In the genomic region with DNA sequence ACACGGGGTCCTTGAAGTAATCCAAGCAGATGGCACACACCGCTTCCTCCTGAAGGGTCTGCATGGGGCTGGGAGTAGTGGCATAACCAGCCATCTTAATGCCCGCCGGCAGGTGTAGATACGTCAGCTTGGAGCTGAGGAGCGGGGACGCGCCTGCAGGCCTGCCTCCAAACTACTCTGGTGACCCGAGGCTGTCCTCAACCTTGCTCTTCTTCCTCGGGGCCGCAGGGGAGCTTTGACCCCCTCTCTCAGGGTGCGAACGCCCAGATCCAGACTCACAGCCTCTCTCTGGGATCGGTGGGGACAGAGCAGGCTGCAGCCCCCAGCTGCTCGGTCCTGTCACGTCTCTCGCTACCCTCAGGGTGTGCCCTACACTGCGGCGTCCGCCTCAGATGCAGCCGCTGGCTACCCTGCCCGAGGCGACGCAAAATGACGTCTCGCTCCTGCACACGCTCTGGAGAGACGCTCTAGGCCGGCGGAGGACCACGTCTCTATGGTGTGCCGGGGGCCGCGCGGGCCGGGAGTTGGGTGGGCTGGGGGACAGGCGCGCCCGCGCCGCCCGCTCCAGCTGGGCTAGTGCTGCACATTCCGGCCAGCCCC, we compare ENCODE assay signal across 2 cellular contexts.
TF ChIP-seq lines count a peak whose summit lies in the region.

A gene (minus strand): TSS at position 424 of the 600 bp plus-strand sequence. CDS start 330 bp downstream, at position 94.

TF ChIP-seq in WTC11, 78 proteins besides CTCF, POLR2A, EP300 and RAD21 (continued from another document and continues in another):
- TF ChIP-seq, protein P1, sequence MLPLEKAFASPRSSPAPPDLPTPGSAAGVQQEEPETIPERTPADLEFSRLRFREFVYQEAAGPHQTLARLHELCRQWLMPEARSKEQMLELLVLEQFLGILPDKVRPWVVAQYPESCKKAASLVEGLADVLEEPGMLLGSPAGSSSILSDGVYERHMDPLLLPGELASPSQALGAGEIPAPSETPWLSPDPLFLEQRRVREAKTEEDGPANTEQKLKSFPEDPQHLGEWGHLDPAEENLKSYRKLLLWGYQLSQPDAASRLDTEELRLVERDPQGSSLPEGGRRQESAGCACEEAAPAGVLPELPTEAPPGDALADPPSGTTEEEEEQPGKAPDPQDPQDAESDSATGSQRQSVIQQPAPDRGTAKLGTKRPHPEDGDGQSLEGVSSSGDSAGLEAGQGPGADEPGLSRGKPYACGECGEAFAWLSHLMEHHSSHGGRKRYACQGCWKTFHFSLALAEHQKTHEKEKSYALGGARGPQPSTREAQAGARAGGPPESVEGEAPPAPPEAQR (CRISPR knock-in tag; IDR thresholded peaks at IDR 0.05) = no peak
- TF ChIP-seq NFYB (CRISPR knock-in tag; conservative IDR thresholded peaks at IDR 0.05; ENCODE audit: low read depth) (no peak), TCF7 (CRISPR knock-in tag; IDR thresholded peaks at IDR 0.05; ENCODE audit: low read depth) (no peak), ZNF219 (CRISPR knock-in tag; IDR thresholded peaks at IDR 0.05; ENCODE audit: borderline replicate concordance) (no peak), TEAD4 (CRISPR knock-in tag; IDR thresholded peaks at IDR 0.05) (no peak), ZNF232 (CRISPR knock-in tag; IDR thresholded peaks at IDR 0.05) (no peak; the same call in 1 of the 2 replicates), CREB1 (CRISPR knock-in tag; IDR thresholded peaks at IDR 0.05) (peak; percentile 91), SOX15 (CRISPR knock-in tag; IDR thresholded peaks at IDR 0.05) (no peak)
- TF ChIP-seq, protein P2, sequence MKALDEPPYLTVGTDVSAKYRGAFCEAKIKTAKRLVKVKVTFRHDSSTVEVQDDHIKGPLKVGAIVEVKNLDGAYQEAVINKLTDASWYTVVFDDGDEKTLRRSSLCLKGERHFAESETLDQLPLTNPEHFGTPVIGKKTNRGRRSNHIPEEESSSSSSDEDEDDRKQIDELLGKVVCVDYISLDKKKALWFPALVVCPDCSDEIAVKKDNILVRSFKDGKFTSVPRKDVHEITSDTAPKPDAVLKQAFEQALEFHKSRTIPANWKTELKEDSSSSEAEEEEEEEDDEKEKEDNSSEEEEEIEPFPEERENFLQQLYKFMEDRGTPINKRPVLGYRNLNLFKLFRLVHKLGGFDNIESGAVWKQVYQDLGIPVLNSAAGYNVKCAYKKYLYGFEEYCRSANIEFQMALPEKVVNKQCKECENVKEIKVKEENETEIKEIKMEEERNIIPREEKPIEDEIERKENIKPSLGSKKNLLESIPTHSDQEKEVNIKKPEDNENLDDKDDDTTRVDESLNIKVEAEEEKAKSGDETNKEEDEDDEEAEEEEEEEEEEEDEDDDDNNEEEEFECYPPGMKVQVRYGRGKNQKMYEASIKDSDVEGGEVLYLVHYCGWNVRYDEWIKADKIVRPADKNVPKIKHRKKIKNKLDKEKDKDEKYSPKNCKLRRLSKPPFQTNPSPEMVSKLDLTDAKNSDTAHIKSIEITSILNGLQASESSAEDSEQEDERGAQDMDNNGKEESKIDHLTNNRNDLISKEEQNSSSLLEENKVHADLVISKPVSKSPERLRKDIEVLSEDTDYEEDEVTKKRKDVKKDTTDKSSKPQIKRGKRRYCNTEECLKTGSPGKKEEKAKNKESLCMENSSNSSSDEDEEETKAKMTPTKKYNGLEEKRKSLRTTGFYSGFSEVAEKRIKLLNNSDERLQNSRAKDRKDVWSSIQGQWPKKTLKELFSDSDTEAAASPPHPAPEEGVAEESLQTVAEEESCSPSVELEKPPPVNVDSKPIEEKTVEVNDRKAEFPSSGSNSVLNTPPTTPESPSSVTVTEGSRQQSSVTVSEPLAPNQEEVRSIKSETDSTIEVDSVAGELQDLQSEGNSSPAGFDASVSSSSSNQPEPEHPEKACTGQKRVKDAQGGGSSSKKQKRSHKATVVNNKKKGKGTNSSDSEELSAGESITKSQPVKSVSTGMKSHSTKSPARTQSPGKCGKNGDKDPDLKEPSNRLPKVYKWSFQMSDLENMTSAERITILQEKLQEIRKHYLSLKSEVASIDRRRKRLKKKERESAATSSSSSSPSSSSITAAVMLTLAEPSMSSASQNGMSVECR (CRISPR knock-in tag; IDR thresholded peaks at IDR 0.05; ENCODE audit: borderline replicate concordance) = peak; percentile 94
- TF ChIP-seq, protein P3, sequence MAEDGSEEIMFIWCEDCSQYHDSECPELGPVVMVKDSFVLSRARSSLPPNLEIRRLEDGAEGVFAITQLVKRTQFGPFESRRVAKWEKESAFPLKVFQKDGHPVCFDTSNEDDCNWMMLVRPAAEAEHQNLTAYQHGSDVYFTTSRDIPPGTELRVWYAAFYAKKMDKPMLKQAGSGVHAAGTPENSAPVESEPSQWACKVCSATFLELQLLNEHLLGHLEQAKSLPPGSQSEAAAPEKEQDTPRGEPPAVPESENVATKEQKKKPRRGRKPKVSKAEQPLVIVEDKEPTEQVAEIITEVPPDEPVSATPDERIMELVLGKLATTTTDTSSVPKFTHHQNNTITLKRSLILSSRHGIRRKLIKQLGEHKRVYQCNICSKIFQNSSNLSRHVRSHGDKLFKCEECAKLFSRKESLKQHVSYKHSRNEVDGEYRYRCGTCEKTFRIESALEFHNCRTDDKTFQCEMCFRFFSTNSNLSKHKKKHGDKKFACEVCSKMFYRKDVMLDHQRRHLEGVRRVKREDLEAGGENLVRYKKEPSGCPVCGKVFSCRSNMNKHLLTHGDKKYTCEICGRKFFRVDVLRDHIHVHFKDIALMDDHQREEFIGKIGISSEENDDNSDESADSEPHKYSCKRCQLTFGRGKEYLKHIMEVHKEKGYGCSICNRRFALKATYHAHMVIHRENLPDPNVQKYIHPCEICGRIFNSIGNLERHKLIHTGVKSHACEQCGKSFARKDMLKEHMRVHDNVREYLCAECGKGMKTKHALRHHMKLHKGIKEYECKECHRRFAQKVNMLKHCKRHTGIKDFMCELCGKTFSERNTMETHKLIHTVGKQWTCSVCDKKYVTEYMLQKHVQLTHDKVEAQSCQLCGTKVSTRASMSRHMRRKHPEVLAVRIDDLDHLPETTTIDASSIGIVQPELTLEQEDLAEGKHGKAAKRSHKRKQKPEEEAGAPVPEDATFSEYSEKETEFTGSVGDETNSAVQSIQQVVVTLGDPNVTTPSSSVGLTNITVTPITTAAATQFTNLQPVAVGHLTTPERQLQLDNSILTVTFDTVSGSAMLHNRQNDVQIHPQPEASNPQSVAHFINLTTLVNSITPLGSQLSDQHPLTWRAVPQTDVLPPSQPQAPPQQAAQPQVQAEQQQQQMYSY (CRISPR knock-in tag; IDR thresholded peaks at IDR 0.05) = no peak; the same call in 1 of the 2 replicates
- TF ChIP-seq, protein P4, sequence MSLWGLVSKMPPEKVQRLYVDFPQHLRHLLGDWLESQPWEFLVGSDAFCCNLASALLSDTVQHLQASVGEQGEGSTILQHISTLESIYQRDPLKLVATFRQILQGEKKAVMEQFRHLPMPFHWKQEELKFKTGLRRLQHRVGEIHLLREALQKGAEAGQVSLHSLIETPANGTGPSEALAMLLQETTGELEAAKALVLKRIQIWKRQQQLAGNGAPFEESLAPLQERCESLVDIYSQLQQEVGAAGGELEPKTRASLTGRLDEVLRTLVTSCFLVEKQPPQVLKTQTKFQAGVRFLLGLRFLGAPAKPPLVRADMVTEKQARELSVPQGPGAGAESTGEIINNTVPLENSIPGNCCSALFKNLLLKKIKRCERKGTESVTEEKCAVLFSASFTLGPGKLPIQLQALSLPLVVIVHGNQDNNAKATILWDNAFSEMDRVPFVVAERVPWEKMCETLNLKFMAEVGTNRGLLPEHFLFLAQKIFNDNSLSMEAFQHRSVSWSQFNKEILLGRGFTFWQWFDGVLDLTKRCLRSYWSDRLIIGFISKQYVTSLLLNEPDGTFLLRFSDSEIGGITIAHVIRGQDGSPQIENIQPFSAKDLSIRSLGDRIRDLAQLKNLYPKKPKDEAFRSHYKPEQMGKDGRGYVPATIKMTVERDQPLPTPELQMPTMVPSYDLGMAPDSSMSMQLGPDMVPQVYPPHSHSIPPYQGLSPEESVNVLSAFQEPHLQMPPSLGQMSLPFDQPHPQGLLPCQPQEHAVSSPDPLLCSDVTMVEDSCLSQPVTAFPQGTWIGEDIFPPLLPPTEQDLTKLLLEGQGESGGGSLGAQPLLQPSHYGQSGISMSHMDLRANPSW (CRISPR knock-in tag; conservative IDR thresholded peaks at IDR 0.05; ENCODE audit: low read depth) = no peak

TF ChIP-seq in liver, 16 proteins besides CTCF, POLR2A, EP300 and RAD21 (continued from another document):
- TF ChIP-seq, protein P5, sequence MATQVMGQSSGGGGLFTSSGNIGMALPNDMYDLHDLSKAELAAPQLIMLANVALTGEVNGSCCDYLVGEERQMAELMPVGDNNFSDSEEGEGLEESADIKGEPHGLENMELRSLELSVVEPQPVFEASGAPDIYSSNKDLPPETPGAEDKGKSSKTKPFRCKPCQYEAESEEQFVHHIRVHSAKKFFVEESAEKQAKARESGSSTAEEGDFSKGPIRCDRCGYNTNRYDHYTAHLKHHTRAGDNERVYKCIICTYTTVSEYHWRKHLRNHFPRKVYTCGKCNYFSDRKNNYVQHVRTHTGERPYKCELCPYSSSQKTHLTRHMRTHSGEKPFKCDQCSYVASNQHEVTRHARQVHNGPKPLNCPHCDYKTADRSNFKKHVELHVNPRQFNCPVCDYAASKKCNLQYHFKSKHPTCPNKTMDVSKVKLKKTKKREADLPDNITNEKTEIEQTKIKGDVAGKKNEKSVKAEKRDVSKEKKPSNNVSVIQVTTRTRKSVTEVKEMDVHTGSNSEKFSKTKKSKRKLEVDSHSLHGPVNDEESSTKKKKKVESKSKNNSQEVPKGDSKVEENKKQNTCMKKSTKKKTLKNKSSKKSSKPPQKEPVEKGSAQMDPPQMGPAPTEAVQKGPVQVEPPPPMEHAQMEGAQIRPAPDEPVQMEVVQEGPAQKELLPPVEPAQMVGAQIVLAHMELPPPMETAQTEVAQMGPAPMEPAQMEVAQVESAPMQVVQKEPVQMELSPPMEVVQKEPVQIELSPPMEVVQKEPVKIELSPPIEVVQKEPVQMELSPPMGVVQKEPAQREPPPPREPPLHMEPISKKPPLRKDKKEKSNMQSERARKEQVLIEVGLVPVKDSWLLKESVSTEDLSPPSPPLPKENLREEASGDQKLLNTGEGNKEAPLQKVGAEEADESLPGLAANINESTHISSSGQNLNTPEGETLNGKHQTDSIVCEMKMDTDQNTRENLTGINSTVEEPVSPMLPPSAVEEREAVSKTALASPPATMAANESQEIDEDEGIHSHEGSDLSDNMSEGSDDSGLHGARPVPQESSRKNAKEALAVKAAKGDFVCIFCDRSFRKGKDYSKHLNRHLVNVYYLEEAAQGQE (IDR thresholded peaks at IDR 0.05) = peak; percentile 56
- no peak for TF ChIP-seq NR2F2 (IDR thresholded peaks at IDR 0.05)
- no peak for TF ChIP-seq HNF4A (conservative IDR thresholded peaks at IDR 0.05)
- TF ChIP-seq EGR1 (IDR thresholded peaks at IDR 0.05; ENCODE audit: low read depth in 2 of 2) = no peak
- TF ChIP-seq FOXA1 (IDR thresholded peaks at IDR 0.05) = no peak
- TF ChIP-seq YY1 (IDR thresholded peaks at IDR 0.05) = peak; percentile 90
- TF ChIP-seq, protein P6, sequence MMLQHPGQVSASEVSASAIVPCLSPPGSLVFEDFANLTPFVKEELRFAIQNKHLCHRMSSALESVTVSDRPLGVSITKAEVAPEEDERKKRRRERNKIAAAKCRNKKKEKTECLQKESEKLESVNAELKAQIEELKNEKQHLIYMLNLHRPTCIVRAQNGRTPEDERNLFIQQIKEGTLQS (IDR thresholded peaks at IDR 0.05) = no peak
- no peak for TF ChIP-seq JUND (IDR thresholded peaks at IDR 0.05)
- peak; percentile 28 for TF ChIP-seq SP1 (IDR thresholded peaks at IDR 0.05)
- TF ChIP-seq HNF4G (IDR thresholded peaks at IDR 0.05) = no peak
- TF ChIP-seq FOXA2 (IDR thresholded peaks at IDR 0.05) = no peak
